8 cellular contexts compared by ENCODE assay signal in the genomic region with DNA sequence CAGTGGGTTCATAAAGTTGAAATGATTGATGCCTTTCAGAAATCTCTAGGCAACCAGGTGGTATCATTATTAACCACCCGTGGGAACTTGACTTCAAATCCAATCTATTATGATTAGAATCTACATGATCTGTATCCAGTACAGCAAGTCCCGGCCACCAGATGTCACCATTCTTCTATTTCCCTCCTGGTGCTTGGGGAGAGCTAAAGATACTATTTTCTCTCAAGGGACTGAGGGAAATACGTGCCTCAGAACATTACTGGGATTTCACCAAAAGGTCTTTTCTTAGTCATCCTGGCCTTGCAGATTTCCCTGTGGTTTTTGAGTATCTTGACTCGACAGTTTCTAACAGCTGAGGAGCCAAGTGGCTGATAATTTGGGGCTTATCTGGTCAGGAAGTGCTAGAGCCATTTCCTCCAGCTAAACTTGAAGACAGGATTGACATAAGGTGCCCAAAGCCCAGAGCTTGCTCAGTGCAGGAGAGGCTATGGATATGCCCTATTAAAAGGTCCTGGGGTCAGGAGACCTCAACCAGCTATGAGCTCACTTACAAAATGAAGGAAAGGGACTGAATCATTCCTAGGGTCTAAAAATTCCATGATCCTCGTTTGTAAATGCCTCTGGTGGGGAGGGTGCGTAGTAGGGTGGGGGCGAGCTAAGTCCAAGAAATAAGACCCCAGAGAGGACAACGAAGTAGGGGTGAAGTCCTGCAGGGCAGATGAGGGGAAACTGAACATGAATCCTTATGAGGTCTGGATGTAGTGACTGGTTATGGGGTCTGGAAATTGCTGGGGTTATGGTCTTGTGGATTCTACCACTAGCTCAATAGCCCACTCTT.
DNase-seq lines count a peak whose midpoint lies in the region; ATAC-seq and TF ChIP-seq lines count a peak whose summit lies in the region.

No MANE protein-coding gene starts in this region.

- peak; percentile 40 for ATAC-seq in HG02943 (IDR thresholded peaks at IDR 0.05; ENCODE audit: low read depth, unreplicated experiment)

- H3K4me1 ChIP-seq in hepatocyte (ENCODE audit: insufficient read depth) (peaks cover 18% of the 10 kb centered on the region), skeletal muscle satellite cell (ENCODE audit: control insufficient read depth, insufficient read depth, low read length) (peaks cover 17% of the 10 kb centered on the region)

- H3K27ac ChIP-seq in hepatocyte, result no peak overlapping the region

- H3K9me3 ChIP-seq in hepatocyte (ENCODE audit: low read depth) (no peaks in the 10 kb centered on the region), skeletal muscle satellite cell (replicated peaks; ENCODE audit: low read length) (no peaks in the 10 kb centered on the region)

- no peaks in the 10 kb centered on the region for H4K20me1 ChIP-seq in hepatocyte (ENCODE audit: insufficient read depth, poor library complexity, severe bottlenecking)

- no peak overlapping the region for H3K9ac ChIP-seq in skeletal muscle satellite cell (ENCODE audit: low read depth, low read length)

- TF ChIP-seq CTCF in astrocyte of the cerebellum (IDR thresholded peaks at IDR 0.05; ENCODE audit: low read depth, low read length, missing control alignments), result peak; percentile 78
- peak; percentile 92 for TF ChIP-seq CTCF in hepatocyte (IDR thresholded peaks at IDR 0.05; ENCODE audit: poor library complexity)

- no peaks in the 10 kb centered on the region for H3K9me2 ChIP-seq in hepatocyte (replicated peaks; ENCODE audit: insufficient read depth)

- H3K27me3 ChIP-seq in hepatocyte, result peaks cover under 1% of the 10 kb centered on the region
- peaks cover 12% of the 10 kb centered on the region for H3K27me3 ChIP-seq in skeletal muscle satellite cell (ENCODE audit: control insufficient read depth, insufficient read depth, low read length)

- H3K36me3 ChIP-seq in hepatocyte (replicated peaks; ENCODE audit: insufficient read depth, low read depth) (no peaks in the 10 kb centered on the region), skeletal muscle satellite cell (ENCODE audit: insufficient read depth, low read length) (no peaks in the 10 kb centered on the region)

- peak; percentile 43 to 76 (median 71) for DNase-seq in NCI-H1417 (lab: John Stamatoyannopoulos, UW)
- no peak for DNase-seq in NCI-H1417 treated with DMSO at 0.1 percent for 48 hours (lab: John Stamatoyannopoulos, UW)
- peak; percentile 24 for DNase-seq in NCI-H187 treated with DMSO at 0.1 percent for 48 hours (lab: John Stamatoyannopoulos, UW)
- DNase-seq in T-helper 22 cell (ENCODE audit: low read depth), result peak; percentile 66
- DNase-seq in astrocyte of the cerebellum (ENCODE audit: low read depth), result peak; percentile 94
- DNase-seq in hepatocyte (ENCODE audit: low spot score), result peak; percentile 91

- H2AFZ ChIP-seq in hepatocyte, result no peak overlapping the region

- H3K4me3 ChIP-seq in astrocyte of the cerebellum (ENCODE audit: low read depth, low read length) (no peak overlapping the region), hepatocyte (no peak overlapping the region), skeletal muscle satellite cell (ENCODE audit: low read length) (no peak overlapping the region)

- WGBS in hepatocyte (ENCODE audit: low lambda C conversion rate, missing lambda C conversion rate), result 36% methylated on average over 8 of the region's 8 CpGs

- H3K4me2 ChIP-seq in hepatocyte (no peak overlapping the region), skeletal muscle satellite cell (ENCODE audit: low read length) (peak overlapping the region; percentile 35)

- H3K79me2 ChIP-seq in hepatocyte, result peaks cover 21% of the 10 kb centered on the region

- in situ Hi-C loops in astrocyte of the cerebellum (cut with HindIII; ENCODE audit: low sequenced_read_pairs), result no loop called here
